ENCODE assay signal across 14 cellular contexts in the genomic region with DNA sequence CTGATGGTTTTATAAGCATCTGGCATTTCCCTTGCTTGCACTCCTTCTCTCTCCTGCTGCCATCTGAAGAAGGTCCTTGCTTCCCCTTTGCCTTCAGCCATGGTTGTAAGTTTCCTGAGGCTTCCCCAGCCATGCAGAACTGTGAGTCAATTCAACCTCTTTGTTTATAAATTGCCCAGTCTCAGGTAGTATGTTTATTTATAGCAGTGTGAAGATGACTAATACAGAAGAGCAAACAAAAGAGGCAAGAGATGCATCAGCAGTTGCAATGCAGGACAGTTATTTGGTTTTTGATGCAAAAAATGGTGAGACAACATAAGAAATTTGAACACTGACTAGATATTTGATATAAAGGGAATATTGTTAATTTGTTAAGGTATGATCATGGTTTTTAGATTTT. TPM values are rescaled to one million over a fixed set of nuclear protein-coding genes. Genes with fewer than 3 reads are reported as not detected.
DNase-seq lines count a peak whose midpoint lies in the region; ATAC-seq, FAIRE-seq and TF ChIP-seq lines count a peak whose summit lies in the region.
"Had no signal": no experiment of that assay in that cellular context is flagged by ENCODE, and none has a peak within 500 bp of the region (broad histone marks: within the 10 kb centered on the region; RNA-seq: fewer than 3 reads in every experiment).

No MANE protein-coding gene starts in this region.

- H3K4me1 Mint-ChIP-seq in stimulated activated effector memory CD8-positive, alpha-beta T cell treated with anti-CD3 and anti-CD28 coated beads, Interleukin-12 subunit alpha, Interleukin-12 subunit beta, amount 100 ng/mL, for 72 hours = no peaks in the 10 kb centered on the region
- H3K4me1 Mint-ChIP-seq: B cell had no signal

- DNase-seq in DMS79 (lab: John Stamatoyannopoulos, UW) = peak; percentile 13
- peak; percentile 88 for DNase-seq in bronchial epithelial cell (ENCODE audit: low read depth)
- no peak for DNase-seq in stimulated activated effector memory CD8-positive, alpha-beta T cell treated with anti-CD3 and anti-CD28 coated beads, Interleukin-12 subunit alpha, Interleukin-12 subunit beta, amount 100 ng/mL, for 72 hours (ENCODE audit: low spot score in 2 of 2)
- no peak for DNase-seq in D341Med (ENCODE audit: low spot score)
- no peak for DNase-seq in amygdala (lab: John Stamatoyannopoulos, UW)
- DNase-seq: NCI-H1694 treated with DMSO at 0.1 percent for 48 hours; stimulated activated CD4-positive, alpha-beta T cell treated with anti-CD3 and anti-CD28 coated beads, Interleukin-4, amount 100 ng/mL, for 4 hours had no signal

- peaks cover 3% of the 10 kb centered on the region for H3K9me3 Mint-ChIP-seq in stimulated activated effector memory CD8-positive, alpha-beta T cell treated with anti-CD3 and anti-CD28 coated beads, Interleukin-12 subunit alpha, Interleukin-12 subunit beta, amount 100 ng/mL, for 72 hours

- H3K4me3 Mint-ChIP-seq in stimulated activated effector memory CD8-positive, alpha-beta T cell treated with anti-CD3 and anti-CD28 coated beads, Interleukin-12 subunit alpha, Interleukin-12 subunit beta, amount 100 ng/mL, for 72 hours = no peak overlapping the region
- H3K4me3 Mint-ChIP-seq: B cell had no signal

- H3K36me3 ChIP-seq in bronchial epithelial cell (ENCODE audit: control insufficient read depth, insufficient read depth, low read length) = no peaks in the 10 kb centered on the region

- H3K36me3 Mint-ChIP-seq in stimulated activated effector memory CD8-positive, alpha-beta T cell treated with anti-CD3 and anti-CD28 coated beads, Interleukin-12 subunit alpha, Interleukin-12 subunit beta, amount 100 ng/mL, for 72 hours = no peaks in the 10 kb centered on the region

- peak; percentile 81 for ATAC-seq in GM21360 (IDR thresholded peaks at IDR 0.05; ENCODE audit: unreplicated experiment)
- peak; percentile 92 for ATAC-seq in HG03432 (IDR thresholded peaks at IDR 0.05; ENCODE audit: unreplicated experiment)
- no peak for ATAC-seq in stimulated activated effector memory CD8-positive, alpha-beta T cell treated with anti-CD3 and anti-CD28 coated beads, Interleukin-12 subunit alpha, Interleukin-12 subunit beta, amount 100 ng/mL, for 72 hours
- no peak for ATAC-seq in GM19328 (IDR thresholded peaks at IDR 0.05; ENCODE audit: unreplicated experiment)

- H3K27ac Mint-ChIP-seq in stimulated activated effector memory CD8-positive, alpha-beta T cell treated with anti-CD3 and anti-CD28 coated beads, Interleukin-12 subunit alpha, Interleukin-12 subunit beta, amount 100 ng/mL, for 72 hours = no peak overlapping the region
- H3K27ac Mint-ChIP-seq: B cell, progenitor cell of endocrine pancreas had no signal

- no peak overlapping the region for H3K4me3 ChIP-seq in bronchial epithelial cell (ENCODE audit: low read depth, low read length)

- H3K27me3 ChIP-seq in bronchial epithelial cell (ENCODE audit: control insufficient read depth, insufficient read depth, low read length) = no peaks in the 10 kb centered on the region

- no peak for FAIRE-seq in bronchial epithelial cell (lab: Jason Lieb, UNC)
- FAIRE-seq: astrocyte, endometrium had no signal

- TF ChIP-seq CTCF in bronchial epithelial cell (IDR thresholded peaks at IDR 0.05; ENCODE audit: insufficient read depth, low read length, severe bottlenecking) = no peak

RNA-seq across cellular contexts. Expression of a gene that starts 16.8 kb away (rescaled TPM):
- not detected in 2 replicates for total RNA-seq in bronchial epithelial cell
- total RNA-seq: B cell had no signal

RNA-seq across cellular contexts. Expression of a gene that starts 45.0 kb away (rescaled TPM):
- 8.4 and 13.6 TPM in 2 replicates for total RNA-seq in bronchial epithelial cell

Comparison
In these comparisons a context has a peak if more than half of its experiments do, and no peak if none do; other contexts are left out.
1. DNase-seq: peak in DMS79 (single experiment) and bronchial epithelial cell (single experiment); none in stimulated activated effector memory CD8-positive, alpha-beta T cell treated with anti-CD3 and anti-CD28 coated beads, Interleukin-12 subunit alpha, Interleukin-12 subunit beta, amount 100 ng/mL, for 72 hours (0 of 2), D341Med (single experiment) and amygdala (0 of 56).
2. ATAC-seq: peak in GM21360 (single experiment) and HG03432 (single experiment); none in stimulated activated effector memory CD8-positive, alpha-beta T cell treated with anti-CD3 and anti-CD28 coated beads, Interleukin-12 subunit alpha, Interleukin-12 subunit beta, amount 100 ng/mL, for 72 hours (single experiment) and GM19328 (single experiment).